1 cellular context compared by ENCODE assay signal in genomic region chr1:13513063-13513884, GRCh38.
TF ChIP-seq lines count a peak whose summit lies in the region.

No MANE protein-coding gene starts in this region.

TF ChIP-seq in HEK293, 187 proteins besides CTCF, POLR2A, EP300 and RAD21 (continued from another document):
- peak; percentile 64; the same call in 1 of the 2 replicates for TF ChIP-seq ZNF777 (tag by site-specific recombination; IDR thresholded peaks at IDR 0.05; ENCODE audit: borderline replicate concordance)
- no peak for TF ChIP-seq ZNF48 (tag by site-specific recombination; IDR thresholded peaks at IDR 0.05)
- no peak for TF ChIP-seq HOXC10 (CRISPR knock-in tag; IDR thresholded peaks at IDR 0.05)
- TF ChIP-seq KLF8 (tag by site-specific recombination; IDR thresholded peaks at IDR 0.05), result no peak
- no peak for TF ChIP-seq ZNF354C (tag by site-specific recombination; IDR thresholded peaks at IDR 0.05; ENCODE audit: borderline replicate concordance, low read depth)
TF ChIP-seq in HEK293: peak in this region for 4.
